In the genomic region with DNA sequence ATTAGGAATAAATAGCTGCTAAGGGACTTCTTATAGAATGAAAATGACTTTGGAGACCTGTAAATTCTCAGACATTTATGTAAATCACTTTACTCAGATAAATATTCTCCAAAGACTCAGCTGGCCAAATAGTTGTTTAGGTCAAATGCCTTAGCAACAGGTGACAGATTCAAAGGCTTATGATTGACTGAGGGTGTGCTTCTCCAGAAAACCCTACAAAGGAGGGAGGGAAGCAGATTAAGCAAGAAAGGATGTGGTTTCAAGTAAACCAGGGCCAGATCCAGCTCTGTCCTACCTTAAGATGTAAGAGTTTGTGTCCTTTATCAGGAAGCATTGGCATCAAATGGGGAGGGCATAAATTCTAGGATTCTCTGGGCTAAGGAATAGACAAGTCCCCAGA, we compare ENCODE assay signal across 23 cellular contexts.
"Had no signal": no experiment of that assay in that cellular context is flagged by ENCODE, and none has a peak within 500 bp of the region (broad histone marks: within the 10 kb centered on the region; RNA-seq: fewer than 3 reads in every experiment).

No MANE protein-coding gene starts in this region.

- H3K9ac ChIP-seq: parathyroid adenoma had no signal

- H3K79me2 ChIP-seq: parathyroid adenoma had no signal

- DNase-seq: colonic mucosa; dermis blood vessel endothelial cell; esophagus squamous epithelium; foreskin fibroblast; glutamatergic neuron; kidney; left cardiac atrium; left ventricle myocardium inferior; lower lobe of right lung; psoas muscle; sigmoid colon; small intestine; stimulated activated CD4-positive, alpha-beta T cell treated with anti-CD3 and anti-CD28 coated beads, Interleukin-12 subunit alpha, Interleukin-12 subunit beta, amount 100 ng/mL, for 4 hours; stimulated activated naive CD4-positive, alpha-beta T cell; stomach; substantia nigra; transverse colon had no signal

- H3K27ac ChIP-seq: colonic mucosa, esophagus squamous epithelium, gastroesophageal sphincter, left ventricle myocardium inferior, lower lobe of right lung, parathyroid adenoma, psoas muscle, sigmoid colon, stomach, thoracic aorta, transverse colon had no signal

- H2AFZ ChIP-seq: parathyroid adenoma had no signal

- H3K27ac Mint-ChIP-seq: memory B cell; mesothelial cell of epicardium; natural killer cell treated with Interleukin-12 subunit alpha and Interleukin-12 subunit beta and Interleukin-15 and Interleukin-18, amount 100 ng/mL, for 72 hours had no signal

- H3K4me1 ChIP-seq: colonic mucosa, esophagus squamous epithelium, gastroesophageal sphincter, left ventricle myocardium inferior, lower lobe of right lung, parathyroid adenoma, psoas muscle, sigmoid colon, stomach, transverse colon had no signal

- H3K9me3 ChIP-seq: colonic mucosa, lower lobe of right lung, psoas muscle, thoracic aorta, transverse colon had no signal

- H3K27me3 Mint-ChIP-seq: natural killer cell treated with Interleukin-12 subunit alpha and Interleukin-12 subunit beta and Interleukin-15 and Interleukin-18, amount 100 ng/mL, for 72 hours had no signal

- H3K36me3 ChIP-seq: colonic mucosa, esophagus squamous epithelium, gastroesophageal sphincter, left ventricle myocardium inferior, lower lobe of right lung, sigmoid colon, stomach, thoracic aorta, transverse colon had no signal

- H3K4me3 ChIP-seq: colonic mucosa, esophagus squamous epithelium, gastroesophageal sphincter, left ventricle myocardium inferior, lower lobe of right lung, psoas muscle, sigmoid colon, stomach, thoracic aorta, transverse colon had no signal

- H3K4me3 Mint-ChIP-seq: memory B cell; mesothelial cell of epicardium; natural killer cell treated with Interleukin-12 subunit alpha and Interleukin-12 subunit beta and Interleukin-15 and Interleukin-18, amount 100 ng/mL, for 72 hours had no signal

- H3K27me3 ChIP-seq: colonic mucosa, esophagus squamous epithelium, gastroesophageal sphincter, sigmoid colon, stomach, transverse colon had no signal
